1 cellular context compared by ENCODE assay signal in genomic region chr2:134917958-134918517, GRCh38.
TF ChIP-seq lines count a peak whose summit lies in the region.

No MANE protein-coding gene starts in this region.

TF ChIP-seq in HepG2, 621 proteins besides CTCF, POLR2A, EP300 and RAD21 (continued from another document):
- TF ChIP-seq, protein P1, sequence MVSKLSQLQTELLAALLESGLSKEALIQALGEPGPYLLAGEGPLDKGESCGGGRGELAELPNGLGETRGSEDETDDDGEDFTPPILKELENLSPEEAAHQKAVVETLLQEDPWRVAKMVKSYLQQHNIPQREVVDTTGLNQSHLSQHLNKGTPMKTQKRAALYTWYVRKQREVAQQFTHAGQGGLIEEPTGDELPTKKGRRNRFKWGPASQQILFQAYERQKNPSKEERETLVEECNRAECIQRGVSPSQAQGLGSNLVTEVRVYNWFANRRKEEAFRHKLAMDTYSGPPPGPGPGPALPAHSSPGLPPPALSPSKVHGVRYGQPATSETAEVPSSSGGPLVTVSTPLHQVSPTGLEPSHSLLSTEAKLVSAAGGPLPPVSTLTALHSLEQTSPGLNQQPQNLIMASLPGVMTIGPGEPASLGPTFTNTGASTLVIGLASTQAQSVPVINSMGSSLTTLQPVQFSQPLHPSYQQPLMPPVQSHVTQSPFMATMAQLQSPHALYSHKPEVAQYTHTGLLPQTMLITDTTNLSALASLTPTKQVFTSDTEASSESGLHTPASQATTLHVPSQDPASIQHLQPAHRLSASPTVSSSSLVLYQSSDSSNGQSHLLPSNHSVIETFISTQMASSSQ (IDR thresholded peaks at IDR 0.05; ENCODE audit: low read depth), result peak; percentile 10; the same call in 1 of the 2 replicates
- TF ChIP-seq, protein P1 (CRISPR knock-in tag; IDR thresholded peaks at IDR 0.05; ENCODE audit: borderline replicate concordance), result peak; percentile 14; the same call in 1 of the 2 replicates
- peak; percentile 39; the same call in 1 of the 2 replicates for TF ChIP-seq ATF7-NPFF (CRISPR knock-in tag; IDR thresholded peaks at IDR 0.05; ENCODE audit: low read depth)
- 0 out of 4 replicates have a peak, but pooled peaks of 1 of the 2 experiments have one; percentile 46 for TF ChIP-seq KLF16 (CRISPR knock-in tag; IDR thresholded peaks at IDR 0.05)
- TF ChIP-seq TFDP2 (CRISPR knock-in tag; IDR thresholded peaks at IDR 0.05), result peak; percentile 38; the same call in 1 of the 2 replicates
- TF ChIP-seq NR2F2 (IDR thresholded peaks at IDR 0.05; ENCODE audit: borderline replicate concordance, low read depth), result peak; percentile 51; the same call in 1 of the 2 replicates
- no peak for TF ChIP-seq ZNF326 (CRISPR knock-in tag; IDR thresholded peaks at IDR 0.05; ENCODE audit: borderline replicate concordance)
- peak; percentile 37; the same call in 1 of the 2 replicates for TF ChIP-seq RNF2 (conservative IDR thresholded peaks at IDR 0.05; ENCODE audit: low read depth)
- TF ChIP-seq, protein P2, sequence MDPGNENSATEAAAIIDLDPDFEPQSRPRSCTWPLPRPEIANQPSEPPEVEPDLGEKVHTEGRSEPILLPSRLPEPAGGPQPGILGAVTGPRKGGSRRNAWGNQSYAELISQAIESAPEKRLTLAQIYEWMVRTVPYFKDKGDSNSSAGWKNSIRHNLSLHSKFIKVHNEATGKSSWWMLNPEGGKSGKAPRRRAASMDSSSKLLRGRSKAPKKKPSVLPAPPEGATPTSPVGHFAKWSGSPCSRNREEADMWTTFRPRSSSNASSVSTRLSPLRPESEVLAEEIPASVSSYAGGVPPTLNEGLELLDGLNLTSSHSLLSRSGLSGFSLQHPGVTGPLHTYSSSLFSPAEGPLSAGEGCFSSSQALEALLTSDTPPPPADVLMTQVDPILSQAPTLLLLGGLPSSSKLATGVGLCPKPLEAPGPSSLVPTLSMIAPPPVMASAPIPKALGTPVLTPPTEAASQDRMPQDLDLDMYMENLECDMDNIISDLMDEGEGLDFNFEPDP (CRISPR knock-in tag; conservative IDR thresholded peaks at IDR 0.05), result peak; percentile 96
- TF ChIP-seq MIXL1 (CRISPR knock-in tag; IDR thresholded peaks at IDR 0.05), result no peak
- peak; percentile 100 for TF ChIP-seq PCBP1 (IDR thresholded peaks at IDR 0.05; ENCODE audit: borderline replicate concordance, low read depth, low read length)
- peak; percentile 48; the same call in 1 of the 2 replicates for TF ChIP-seq ZNF747 (CRISPR knock-in tag; IDR thresholded peaks at IDR 0.05; ENCODE audit: borderline replicate concordance)
- 0 out of 2 replicates have a peak, but pooled peaks have one; percentile 62 for TF ChIP-seq ZNF446 (CRISPR knock-in tag; IDR thresholded peaks at IDR 0.05)
